In the genomic region with DNA sequence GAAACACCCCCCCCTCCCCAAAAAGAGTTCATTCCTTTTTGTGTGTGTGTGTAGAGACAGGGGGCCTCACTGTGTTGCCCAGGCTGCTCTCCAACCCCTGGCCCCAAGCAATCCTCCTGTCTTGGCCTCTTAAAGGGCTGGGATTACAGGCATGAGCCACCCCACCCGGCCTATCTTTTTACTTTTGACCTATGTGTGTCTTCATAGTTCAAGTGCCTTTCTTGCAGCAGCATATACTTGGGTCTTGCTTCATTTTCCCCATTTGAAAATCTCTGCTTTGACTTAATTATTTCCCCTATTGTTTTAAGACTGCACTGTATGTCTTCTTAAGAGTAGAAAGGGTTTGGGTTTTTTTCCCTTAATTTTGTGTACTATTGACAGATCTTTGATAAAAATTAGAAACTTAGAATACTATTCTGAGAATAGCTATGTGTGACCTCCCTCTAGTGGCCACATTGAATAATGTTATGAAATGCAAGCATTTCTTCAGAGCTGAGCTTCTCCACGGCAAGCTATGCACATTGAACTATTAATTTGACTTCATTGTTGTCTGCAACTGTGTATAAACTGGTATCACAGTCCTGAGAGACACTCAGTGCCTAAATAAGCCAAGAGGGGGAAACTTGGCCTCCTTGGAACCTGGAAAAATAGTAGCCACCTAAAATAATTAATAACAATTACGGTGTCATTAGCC, we compare ENCODE assay signal across 8 cellular contexts. TPM values are rescaled to one million over a fixed set of nuclear protein-coding genes. Genes with fewer than 3 reads are reported as not detected.
DNase-seq lines count a peak whose midpoint lies in the region; ATAC-seq and TF ChIP-seq lines count a peak whose summit lies in the region.

No MANE protein-coding gene starts in this region.

- ATAC-seq in GM21717 (IDR thresholded peaks at IDR 0.05; ENCODE audit: unreplicated experiment) (peak; percentile 58), WTC11 (peak; percentile 55), Right ventricle myocardium superior (ENCODE audit: poor library complexity) (peak; percentile 63), sciatic nerve (peak; percentile 76), GM18502 (IDR thresholded peaks at IDR 0.05; ENCODE audit: poor library complexity, unreplicated experiment) (no peak)

- H3K9me3 Mint-ChIP-seq in WTC11 = no peaks in the 10 kb centered on the region

- peak; percentile 76 for TF ChIP-seq CTCF in WTC11 (IDR thresholded peaks at IDR 0.05)

- H3K27me3 Mint-ChIP-seq in WTC11 (ENCODE audit: low read depth) = peaks cover 14% of the 10 kb centered on the region

- CTCF ChIA-PET in WTC11 (lab: Charles Lee) = interaction anchor here (0.6 to 2.9 kb wide), 47 partner anchors 9 to 904 kb away, joined by 3 to 55 read pairs (median 4); a partner anchor contains a TSS

- no peak overlapping the region for H3K4me3 Mint-ChIP-seq in WTC11

- POLR2A ChIA-PET in WTC11 (lab: Charles Lee) = interaction anchor here (0.9 to 1.0 kb wide), 2 partner anchors 9 to 96 kb away, joined by 3 to 4 read pairs; a partner anchor contains a TSS

- peaks cover 14% of the 10 kb centered on the region for H3K4me1 Mint-ChIP-seq in WTC11

- H3K27ac Mint-ChIP-seq in WTC11 = no peak overlapping the region; the same call in 1 of the 2 replicates

- DNase-seq in DMS79 treated with DMSO at 0.1 percent for 48 hours (lab: John Stamatoyannopoulos, UW) = peak; percentile 10
- no peak for DNase-seq in DMS79 (lab: John Stamatoyannopoulos, UW)
- DNase-seq in NCI-H1048 (lab: John Stamatoyannopoulos, UW) = peak; percentile 60
- no peak for DNase-seq in WTC11 (ENCODE audit: low spot score)
- DNase-seq in Right ventricle myocardium superior = no peak
- no peak for DNase-seq in sciatic nerve (ENCODE audit: low spot score)

- H3K36me3 Mint-ChIP-seq in WTC11 = peaks cover 3% of the 10 kb centered on the region; the same call in 1 of the 2 replicates

- intact Hi-C loops in Right ventricle myocardium superior (cut with DNase I) = loop anchor here (2.0 to 5.0 kb wide), 2 partner anchors 37 to 96 kb away; no protein-coding TSS in a partner anchor
- intact Hi-C loops in sciatic nerve (cut with DNase I) = no loop called here

TF ChIP-seq in WTC11, 78 proteins besides CTCF, POLR2A, EP300 and RAD21:
- no peak for TF ChIP-seq ZNF396 (CRISPR knock-in tag; IDR thresholded peaks at IDR 0.05; ENCODE audit: borderline replicate concordance)
- TF ChIP-seq CREM (CRISPR knock-in tag; IDR thresholded peaks at IDR 0.05) = no peak
- no peak for TF ChIP-seq ZNF219 (CRISPR knock-in tag; IDR thresholded peaks at IDR 0.05; ENCODE audit: borderline replicate concordance)
- TF ChIP-seq, protein P1, sequence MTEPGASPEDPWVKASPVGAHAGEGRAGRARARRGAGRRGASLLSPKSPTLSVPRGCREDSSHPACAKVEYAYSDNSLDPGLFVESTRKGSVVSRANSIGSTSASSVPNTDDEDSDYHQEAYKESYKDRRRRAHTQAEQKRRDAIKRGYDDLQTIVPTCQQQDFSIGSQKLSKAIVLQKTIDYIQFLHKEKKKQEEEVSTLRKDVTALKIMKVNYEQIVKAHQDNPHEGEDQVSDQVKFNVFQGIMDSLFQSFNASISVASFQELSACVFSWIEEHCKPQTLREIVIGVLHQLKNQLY (CRISPR knock-in tag; IDR thresholded peaks at IDR 0.05) = no peak
- TF ChIP-seq TEAD1 (CRISPR knock-in tag; IDR thresholded peaks at IDR 0.05) = no peak
- TF ChIP-seq, protein P2, sequence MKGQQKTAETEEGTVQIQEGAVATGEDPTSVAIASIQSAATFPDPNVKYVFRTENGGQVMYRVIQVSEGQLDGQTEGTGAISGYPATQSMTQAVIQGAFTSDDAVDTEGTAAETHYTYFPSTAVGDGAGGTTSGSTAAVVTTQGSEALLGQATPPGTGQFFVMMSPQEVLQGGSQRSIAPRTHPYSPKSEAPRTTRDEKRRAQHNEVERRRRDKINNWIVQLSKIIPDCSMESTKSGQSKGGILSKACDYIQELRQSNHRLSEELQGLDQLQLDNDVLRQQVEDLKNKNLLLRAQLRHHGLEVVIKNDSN (CRISPR knock-in tag; IDR thresholded peaks at IDR 0.05) = no peak
- no peak for TF ChIP-seq NR2C2 (CRISPR knock-in tag; IDR thresholded peaks at IDR 0.05)
- TF ChIP-seq HMGA2 (CRISPR knock-in tag; IDR thresholded peaks at IDR 0.05) = no peak
- no peak for TF ChIP-seq MYBL2 (CRISPR knock-in tag; IDR thresholded peaks at IDR 0.05)
- TF ChIP-seq, protein P3, sequence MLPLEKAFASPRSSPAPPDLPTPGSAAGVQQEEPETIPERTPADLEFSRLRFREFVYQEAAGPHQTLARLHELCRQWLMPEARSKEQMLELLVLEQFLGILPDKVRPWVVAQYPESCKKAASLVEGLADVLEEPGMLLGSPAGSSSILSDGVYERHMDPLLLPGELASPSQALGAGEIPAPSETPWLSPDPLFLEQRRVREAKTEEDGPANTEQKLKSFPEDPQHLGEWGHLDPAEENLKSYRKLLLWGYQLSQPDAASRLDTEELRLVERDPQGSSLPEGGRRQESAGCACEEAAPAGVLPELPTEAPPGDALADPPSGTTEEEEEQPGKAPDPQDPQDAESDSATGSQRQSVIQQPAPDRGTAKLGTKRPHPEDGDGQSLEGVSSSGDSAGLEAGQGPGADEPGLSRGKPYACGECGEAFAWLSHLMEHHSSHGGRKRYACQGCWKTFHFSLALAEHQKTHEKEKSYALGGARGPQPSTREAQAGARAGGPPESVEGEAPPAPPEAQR (CRISPR knock-in tag; IDR thresholded peaks at IDR 0.05) = no peak
- no peak for TF ChIP-seq ATF1 (CRISPR knock-in tag; IDR thresholded peaks at IDR 0.05)
- TF ChIP-seq NR1H2 (CRISPR knock-in tag; IDR thresholded peaks at IDR 0.05) = no peak
- TF ChIP-seq, protein P4, sequence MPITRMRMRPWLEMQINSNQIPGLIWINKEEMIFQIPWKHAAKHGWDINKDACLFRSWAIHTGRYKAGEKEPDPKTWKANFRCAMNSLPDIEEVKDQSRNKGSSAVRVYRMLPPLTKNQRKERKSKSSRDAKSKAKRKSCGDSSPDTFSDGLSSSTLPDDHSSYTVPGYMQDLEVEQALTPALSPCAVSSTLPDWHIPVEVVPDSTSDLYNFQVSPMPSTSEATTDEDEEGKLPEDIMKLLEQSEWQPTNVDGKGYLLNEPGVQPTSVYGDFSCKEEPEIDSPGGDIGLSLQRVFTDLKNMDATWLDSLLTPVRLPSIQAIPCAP (CRISPR knock-in tag; IDR thresholded peaks at IDR 0.05) = no peak
- TF ChIP-seq FOXP1 (CRISPR knock-in tag; IDR thresholded peaks at IDR 0.05; ENCODE audit: borderline replicate concordance) = no peak
- TF ChIP-seq, protein P5, sequence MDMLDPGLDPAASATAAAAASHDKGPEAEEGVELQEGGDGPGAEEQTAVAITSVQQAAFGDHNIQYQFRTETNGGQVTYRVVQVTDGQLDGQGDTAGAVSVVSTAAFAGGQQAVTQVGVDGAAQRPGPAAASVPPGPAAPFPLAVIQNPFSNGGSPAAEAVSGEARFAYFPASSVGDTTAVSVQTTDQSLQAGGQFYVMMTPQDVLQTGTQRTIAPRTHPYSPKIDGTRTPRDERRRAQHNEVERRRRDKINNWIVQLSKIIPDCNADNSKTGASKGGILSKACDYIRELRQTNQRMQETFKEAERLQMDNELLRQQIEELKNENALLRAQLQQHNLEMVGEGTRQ (CRISPR knock-in tag; IDR thresholded peaks at IDR 0.05) = no peak

RNA-seq across cellular contexts. Expression of a gene that starts 8.7 kb away (rescaled TPM):
- total RNA-seq in WTC11 (2021) = 40.2 to 44.6 TPM (median 43.9 TPM) in 3 replicates
- 2,290 TPM for total RNA-seq in Right ventricle myocardium superior
- 22.7 TPM for total RNA-seq in sciatic nerve

Comparison
In these comparisons a context has a peak if more than half of its experiments do, and no peak if none do; other contexts are left out.
1. DNase-seq: peak in DMS79 treated with DMSO at 0.1 percent for 48 hours (single experiment) and NCI-H1048 (single experiment); none in DMS79 (single experiment), WTC11 (single experiment), Right ventricle myocardium superior (single experiment) and sciatic nerve (single experiment).
2. RNA of a gene that starts 8.7 kb away (total RNA-seq): 2,290 TPM in Right ventricle myocardium superior (single experiment); 40.2 to 44.6 TPM in WTC11 and 22.7 TPM in sciatic nerve (single experiment); every median in the first group is over 10 times any median in the second.